27 cellular contexts compared by ENCODE assay signal in genomic region chr5:132680780-132681475, GRCh38. TPM values are rescaled to one million over a fixed set of nuclear protein-coding genes. Genes with fewer than 3 reads are reported as not detected.
A peak's percentile ranks its signal among the peaks of the same experiment; 100 is the strongest.
DNase-seq lines count a peak whose midpoint lies in the region; ATAC-seq, FAIRE-seq and TF ChIP-seq lines count a peak whose summit lies in the region.
"Had no signal": no experiment of that assay in that cellular context is flagged by ENCODE, and none has a peak within 500 bp of the region (broad histone marks: within the 10 kb centered on the region; RNA-seq: fewer than 3 reads in every experiment).

No MANE protein-coding gene starts in this region.

- intact Hi-C loops in activated B cell treated with CpG ODN at 0.5 μM for 24 hours (cut with micrococcal nuclease) = no loop called here

- H4K91ac ChIP-seq in neuronal stem cell (ENCODE audit: low read depth, low read length, poor library complexity) = no peak overlapping the region

- no peak overlapping the region for H2BK5ac ChIP-seq in neuronal stem cell (ENCODE audit: low read length)

- H3K9me3 ChIP-seq in neuronal stem cell (replicated peaks in 1 of 2; ENCODE audit: control insufficient read depth in 2 of 2, insufficient read depth in 1 of 2, low read depth in 1 of 2, low read length in 2 of 2) = no peaks in the 10 kb centered on the region
- H3K9me3 ChIP-seq: SJSA1 had no signal

- peaks cover 0 to 3% (median 0%) of the 10 kb centered on the region in 3 experiments for H3K27me3 ChIP-seq in neuronal stem cell (ENCODE audit: control insufficient read depth in 3 of 3, insufficient read depth in 3 of 3, low read depth in 1 of 3, low read length in 3 of 3)
- H3K27me3 ChIP-seq: SJSA1 had no signal

- ATAC-seq in activated naive CD8-positive, alpha-beta T cell treated with anti-CD3 and anti-CD28 coated beads, Interleukin-2, amount 50 U/mL, for 24 hours = no peak
- ATAC-seq in activated B cell treated with CpG ODN at 0.5 μM for 24 hours (ENCODE audit: low read depth) = no peak
- ATAC-seq: Right ventricle myocardium inferior had no signal

- no peaks in the 10 kb centered on the region for H3K36me3 ChIP-seq in neuronal stem cell (replicated peaks in 1 of 2; ENCODE audit: control insufficient read depth in 2 of 2, insufficient read depth in 2 of 2, low read length in 2 of 2)
- H3K36me3 ChIP-seq: SJSA1 had no signal

- no peak overlapping the region for H3K14ac ChIP-seq in neuronal stem cell (ENCODE audit: low read length)

- no peak overlapping the region for H3K9ac ChIP-seq in neuronal stem cell (ENCODE audit: low read depth, low read length, poor library complexity)
- H3K9ac ChIP-seq: GM23248 had no signal

- no peak overlapping the region for H2AFZ ChIP-seq in neuronal stem cell (ENCODE audit: low read length)
- H2AFZ ChIP-seq: GM23248 had no signal

- H2BK120ac ChIP-seq in neuronal stem cell (ENCODE audit: low read depth, low read length) = no peak overlapping the region

- no CpG with 5 or more reads among the region's 8 CpGs for WGBS in neuronal stem cell (ENCODE audit: extremely low coverage in 2 of 2, insufficient read length in 2 of 2, insufficient replicate concordance in 1 of 2), 2 donors

- H3K18ac ChIP-seq in neuronal stem cell (ENCODE audit: low read length) = no peak overlapping the region

- H3K79me1 ChIP-seq in neuronal stem cell (ENCODE audit: low read depth, low read length) = no peaks in the 10 kb centered on the region

- no peak overlapping the region for H3K4ac ChIP-seq in neuronal stem cell (ENCODE audit: low read length)

- peak overlapping the region; percentile 8 for H3K27ac Mint-ChIP-seq in activated naive CD8-positive, alpha-beta T cell treated with anti-CD3 and anti-CD28 coated beads, Interleukin-2, amount 50 U/mL, for 24 hours
- no peak overlapping the region for H3K27ac Mint-ChIP-seq in activated naive CD8-positive, alpha-beta T cell treated with anti-CD3 and anti-CD28 coated beads for 36 hours
- peak overlapping the region; percentile 51 for H3K27ac Mint-ChIP-seq in activated B cell treated with CpG ODN at 0.5 μM for 24 hours
- H3K27ac Mint-ChIP-seq in type B pancreatic cell = no peak overlapping the region

- TF ChIP-seq CTCF in activated B cell treated with CpG ODN at 0.5 μM for 24 hours (IDR thresholded peaks at IDR 0.05) = no peak
- no peak for TF ChIP-seq CTCF in type B pancreatic cell (conservative IDR thresholded peaks at IDR 0.05)

- FAIRE-seq in HTR-8/SVneo (lab: Jason Lieb, UNC) = no peak

- H2BK15ac ChIP-seq in neuronal stem cell (ENCODE audit: low read length) = no peak overlapping the region

- peak overlapping the region; percentile 27 for H3K23ac ChIP-seq in neuronal stem cell (ENCODE audit: low read depth, low read length, poor library complexity)

- peaks cover 0 to 2% of the 10 kb centered on the region in 2 donors for H3K4me1 ChIP-seq in neuronal stem cell (ENCODE audit: control insufficient read depth in 2 of 2, insufficient read depth in 1 of 2, low read depth in 1 of 2, low read length in 2 of 2)

- H3K4me2 ChIP-seq in neuronal stem cell (ENCODE audit: insufficient read depth, low read length, poor library complexity, severe bottlenecking) = no peak overlapping the region

- H3K27me3 Mint-ChIP-seq in activated naive CD8-positive, alpha-beta T cell treated with anti-CD3 and anti-CD28 coated beads, Interleukin-2, amount 50 U/mL, for 24 hours = peaks cover 2% of the 10 kb centered on the region
- no peaks in the 10 kb centered on the region for H3K27me3 Mint-ChIP-seq in activated naive CD8-positive, alpha-beta T cell treated with anti-CD3 and anti-CD28 coated beads for 36 hours
- no peaks in the 10 kb centered on the region for H3K27me3 Mint-ChIP-seq in activated B cell treated with CpG ODN at 0.5 μM for 24 hours
- no peaks in the 10 kb centered on the region for H3K27me3 Mint-ChIP-seq in type B pancreatic cell
- H3K27me3 Mint-ChIP-seq: IgD-negative memory B cell had no signal

- H3K4me3 Mint-ChIP-seq in activated naive CD8-positive, alpha-beta T cell treated with anti-CD3 and anti-CD28 coated beads, Interleukin-2, amount 50 U/mL, for 24 hours = no peak overlapping the region
- no peak overlapping the region for H3K4me3 Mint-ChIP-seq in activated naive CD8-positive, alpha-beta T cell treated with anti-CD3 and anti-CD28 coated beads for 36 hours
- no peak overlapping the region for H3K4me3 Mint-ChIP-seq in activated B cell treated with CpG ODN at 0.5 μM for 24 hours
- no peak overlapping the region for H3K4me3 Mint-ChIP-seq in type B pancreatic cell

- POLR2A ChIA-PET in activated B cell treated with CpG ODN at 0.5 μM for 24 hours (lab: Charles Lee) = interaction anchor here (0.7 kb wide), 1 partner anchor 184 kb away, joined by 3 read pairs; no protein-coding TSS in a partner anchor

- H4K8ac ChIP-seq in neuronal stem cell (ENCODE audit: low read depth, low read length) = peak overlapping the region; percentile 50

- no peaks in the 10 kb centered on the region for H3K36me3 Mint-ChIP-seq in activated naive CD8-positive, alpha-beta T cell treated with anti-CD3 and anti-CD28 coated beads, Interleukin-2, amount 50 U/mL, for 24 hours (ENCODE audit: low read depth)
- no peaks in the 10 kb centered on the region for H3K36me3 Mint-ChIP-seq in activated naive CD8-positive, alpha-beta T cell treated with anti-CD3 and anti-CD28 coated beads for 36 hours
- H3K36me3 Mint-ChIP-seq in activated B cell treated with CpG ODN at 0.5 μM for 24 hours (ENCODE audit: low read depth) (no peaks in the 10 kb centered on the region), type B pancreatic cell (no peaks in the 10 kb centered on the region)
- H3K36me3 Mint-ChIP-seq: CD14-positive monocyte had no signal

- H3K27ac ChIP-seq in neuronal stem cell (replicated peaks; ENCODE audit: low read length) = no peak overlapping the region
- H3K27ac ChIP-seq: GM23248 had no signal

- H2BK12ac ChIP-seq in neuronal stem cell (ENCODE audit: low read length) = no peak overlapping the region

- no peaks in the 10 kb centered on the region for H3K9me3 Mint-ChIP-seq in activated naive CD8-positive, alpha-beta T cell treated with anti-CD3 and anti-CD28 coated beads, Interleukin-2, amount 50 U/mL, for 24 hours
- H3K9me3 Mint-ChIP-seq in activated naive CD8-positive, alpha-beta T cell treated with anti-CD3 and anti-CD28 coated beads for 36 hours = no peaks in the 10 kb centered on the region
- H3K9me3 Mint-ChIP-seq in activated B cell treated with CpG ODN at 0.5 μM for 24 hours (no peaks in the 10 kb centered on the region), type B pancreatic cell (no peaks in the 10 kb centered on the region)
- H3K9me3 Mint-ChIP-seq: CD14-positive monocyte, IgD-negative memory B cell had no signal

- peaks cover 17% of the 10 kb centered on the region for H3K4me1 Mint-ChIP-seq in activated naive CD8-positive, alpha-beta T cell treated with anti-CD3 and anti-CD28 coated beads, Interleukin-2, amount 50 U/mL, for 24 hours
- peaks cover 19% of the 10 kb centered on the region for H3K4me1 Mint-ChIP-seq in activated naive CD8-positive, alpha-beta T cell treated with anti-CD3 and anti-CD28 coated beads for 36 hours
- H3K4me1 Mint-ChIP-seq in activated B cell treated with CpG ODN at 0.5 μM for 24 hours (peaks cover 24% of the 10 kb centered on the region), type B pancreatic cell (ENCODE audit: unreplicated experiment) (no peaks in the 10 kb centered on the region)

- H2AK5ac ChIP-seq in neuronal stem cell (ENCODE audit: low read depth, low read length) = no peak overlapping the region

- H3K4me3 ChIP-seq in neuronal stem cell (ENCODE audit: low read length in 2 of 2) = no peak overlapping the region
- H3K4me3 ChIP-seq: GM23248, SJSA1 had no signal

- no peak for DNase-seq in activated naive CD8-positive, alpha-beta T cell treated with anti-CD3 and anti-CD28 coated beads, Interleukin-2, amount 50 U/mL, for 24 hours
- no peak for DNase-seq in activated naive CD8-positive, alpha-beta T cell treated with anti-CD3 and anti-CD28 coated beads for 36 hours
- DNase-seq in activated B cell treated with CpG ODN at 0.5 μM for 24 hours (no peak), neuronal stem cell (ENCODE audit: low spot score) (no peak), type B pancreatic cell (ENCODE audit: extremely low spot score, unreplicated experiment) (peak; percentile 50), HTR-8/SVneo (ENCODE audit: insufficient read length, low spot score) (no peak), NCI-H1694 (lab: John Stamatoyannopoulos, UW) (no peak)
- no peak for DNase-seq in activated CD4-positive, alpha-beta T cell treated with anti-CD3 and anti-CD28 coated beads for 48 hours
- DNase-seq: AML-193, EL, GF-D8, GM23248, HCEC 1CT, MV-4-11, NCI-H1105 treated with DMSO at 0.1 percent for 48 hours, NCI-H1694 treated with DMSO at 0.1 percent for 48 hours, NCI-H2081 treated with DMSO at 0.1 percent for 48 hours, NCI-H2171 treated with DMSO at 0.1 percent for 48 hours, NCI-H526 had no signal

- CTCF ChIA-PET in activated B cell treated with CpG ODN at 0.5 μM for 24 hours (lab: Charles Lee) = no interaction called here

RNA-seq across cellular contexts. Expression of gene IL4, which starts 7.1 kb away (rescaled TPM):
- total RNA-seq in activated naive CD8-positive, alpha-beta T cell treated with anti-CD3 and anti-CD28 coated beads for 36 hours = not detected
- total RNA-seq in activated B cell treated with CpG ODN at 0.5 μM for 24 hours (not detected in 2 replicates), type B pancreatic cell (ENCODE audit: low replicate concordance) (not detected in 2 replicates)
- polyA plus RNA-seq in neuronal stem cell (2013, experiment 1 of 2) = not detected
- polyA plus RNA-seq in neuronal stem cell (2013, experiment 2 of 2) = not detected
- total RNA-seq: A172, GM23248, HT1080, M059J, Right ventricle myocardium inferior, SJSA1 had no signal
- polyA plus RNA-seq: AG04450, CD14-positive monocyte, IgD-negative memory B cell had no signal

RNA-seq across cellular contexts. Expression of gene IL13, which starts 23.0 kb away (rescaled TPM):
- under 1 TPM; 0.44 to 0.72 TPM for total RNA-seq in activated naive CD8-positive, alpha-beta T cell treated with anti-CD3 and anti-CD28 coated beads for 36 hours
- total RNA-seq in activated B cell treated with CpG ODN at 0.5 μM for 24 hours (0.27 and 0.75 TPM in 2 replicates), type B pancreatic cell (ENCODE audit: low replicate concordance) (not detected in 2 replicates)
- polyA plus RNA-seq in neuronal stem cell (2013, experiment 1 of 2) = not detected
- polyA plus RNA-seq in neuronal stem cell (2013, experiment 2 of 2) = not detected
- total RNA-seq: A172, GM23248, HT1080, M059J, Right ventricle myocardium inferior, SJSA1 had no signal
- polyA plus RNA-seq: AG04450, CD14-positive monocyte, GM23248, IgD-negative memory B cell had no signal

RNA-seq across cellular contexts. Expression of gene KIF3A, which starts 56.4 kb away (rescaled TPM):
- total RNA-seq in activated naive CD8-positive, alpha-beta T cell treated with anti-CD3 and anti-CD28 coated beads for 36 hours = 10 to 100 TPM; 10.7 to 11.1 TPM
- total RNA-seq in activated B cell treated with CpG ODN at 0.5 μM for 24 hours = 9.2 and 9.8 TPM in 2 replicates
- 15.7 TPM for polyA plus RNA-seq in neuronal stem cell (2013, experiment 1 of 2)
- polyA plus RNA-seq in neuronal stem cell (2013, experiment 2 of 2) = 17.9 TPM
- 15.6 and 20.0 TPM in 2 replicates for total RNA-seq in type B pancreatic cell (ENCODE audit: low replicate concordance)

Comparison
In these comparisons a context has a peak if more than half of its experiments do, and no peak if none do; other contexts are left out.
1. H3K27ac Mint-ChIP-seq: peak in activated naive CD8-positive, alpha-beta T cell treated with anti-CD3 and anti-CD28 coated beads, Interleukin-2, amount 50 U/mL, for 24 hours (single experiment) and activated B cell treated with CpG ODN at 0.5 μM for 24 hours (single experiment); none in activated naive CD8-positive, alpha-beta T cell treated with anti-CD3 and anti-CD28 coated beads for 36 hours (single experiment) and type B pancreatic cell (single experiment).